18 cellular contexts compared by ENCODE assay signal in genomic region chr22:36291831-36292740, GRCh38. TPM values are rescaled to one million over a fixed set of nuclear protein-coding genes. Genes with fewer than 3 reads are reported as not detected.
A peak's percentile ranks its signal among the peaks of the same experiment; 100 is the strongest.
DNase-seq lines count a peak whose midpoint lies in the region; ATAC-seq and TF ChIP-seq lines count a peak whose summit lies in the region.
"Had no signal": no experiment of that assay in that cellular context is flagged by ENCODE, and none has a peak within 500 bp of the region (broad histone marks: within the 10 kb centered on the region; RNA-seq: fewer than 3 reads in every experiment).

No MANE protein-coding gene starts in this region.

- peaks cover 0 to 15% (median 4%) of the 10 kb centered on the region in 4 donors for H3K4me1 ChIP-seq in stomach

- H3K4me3 ChIP-seq in stomach = no peak overlapping the region
- H3K4me3 ChIP-seq: coronary artery, SK-N-MC, smooth muscle cell had no signal

- WGBS in stomach, 5 donors = 89 to 96% (median 95%) methylated on average over 26 to 29 of the region's 29 CpGs

- no peak overlapping the region for H3K4me3 Mint-ChIP-seq in activated naive CD4-positive, alpha-beta T cell treated with anti-CD3 and anti-CD28 coated beads, Interleukin-2, amount 50 U/mL, for 24 hours
- no peak overlapping the region for H3K4me3 Mint-ChIP-seq in activated T-cell treated with anti-CD3 and anti-CD28 coated beads, Interleukin-2, amount 50 U/mL, for 72 hours
- H3K4me3 Mint-ChIP-seq in stimulated activated naive B cell treated with anti-CD40 and anti-IgM and Interleukin-4, amounts not matched to agents 10 μg/mL and 1 μg/mL and 100 μg/mL, for 72 hours = no peak overlapping the region

- TF ChIP-seq EP300 in stomach (IDR thresholded peaks at IDR 0.05) = no peak

- peaks cover 31% of the 10 kb centered on the region for H3K4me1 Mint-ChIP-seq in activated naive CD4-positive, alpha-beta T cell treated with anti-CD3 and anti-CD28 coated beads, Interleukin-2, amount 50 U/mL, for 24 hours
- H3K4me1 Mint-ChIP-seq in activated T-cell treated with anti-CD3 and anti-CD28 coated beads, Interleukin-2, amount 50 U/mL, for 72 hours (ENCODE audit: low read depth) = peaks cover 21% of the 10 kb centered on the region
- H3K4me1 Mint-ChIP-seq in stimulated activated naive B cell treated with anti-CD40 and anti-IgM and Interleukin-4, amounts not matched to agents 10 μg/mL and 1 μg/mL and 100 μg/mL, for 72 hours = peaks cover 7 to 20% of the 10 kb centered on the region in 2 donors

- no peaks in the 10 kb centered on the region for H3K27me3 ChIP-seq in stomach

- no peaks in the 10 kb centered on the region for H3K27me3 Mint-ChIP-seq in activated naive CD4-positive, alpha-beta T cell treated with anti-CD3 and anti-CD28 coated beads, Interleukin-2, amount 50 U/mL, for 24 hours
- H3K27me3 Mint-ChIP-seq in activated T-cell treated with anti-CD3 and anti-CD28 coated beads, Interleukin-2, amount 50 U/mL, for 72 hours (ENCODE audit: low read depth) = no peaks in the 10 kb centered on the region
- H3K27me3 Mint-ChIP-seq in stimulated activated naive B cell treated with anti-CD40 and anti-IgM and Interleukin-4, amounts not matched to agents 10 μg/mL and 1 μg/mL and 100 μg/mL, for 72 hours = no peaks in the 10 kb centered on the region

- peak overlapping the region; percentile 87 for H3K27ac Mint-ChIP-seq in activated naive CD4-positive, alpha-beta T cell treated with anti-CD3 and anti-CD28 coated beads, Interleukin-2, amount 50 U/mL, for 24 hours
- peak overlapping the region; percentile 28 for H3K27ac Mint-ChIP-seq in activated T-cell treated with anti-CD3 and anti-CD28 coated beads, Interleukin-2, amount 50 U/mL, for 72 hours
- peak overlapping the region; percentile 53 for H3K27ac Mint-ChIP-seq in stimulated activated naive B cell treated with anti-CD40 and anti-IgM and Interleukin-4, amounts not matched to agents 10 μg/mL and 1 μg/mL and 100 μg/mL, for 72 hours

- H3K9me3 Mint-ChIP-seq in activated naive CD4-positive, alpha-beta T cell treated with anti-CD3 and anti-CD28 coated beads, Interleukin-2, amount 50 U/mL, for 24 hours = no peaks in the 10 kb centered on the region
- no peaks in the 10 kb centered on the region for H3K9me3 Mint-ChIP-seq in activated T-cell treated with anti-CD3 and anti-CD28 coated beads, Interleukin-2, amount 50 U/mL, for 72 hours
- no peaks in the 10 kb centered on the region for H3K9me3 Mint-ChIP-seq in stimulated activated naive B cell treated with anti-CD40 and anti-IgM and Interleukin-4, amounts not matched to agents 10 μg/mL and 1 μg/mL and 100 μg/mL, for 72 hours

- peaks cover 37% of the 10 kb centered on the region for H3K36me3 Mint-ChIP-seq in activated naive CD4-positive, alpha-beta T cell treated with anti-CD3 and anti-CD28 coated beads, Interleukin-2, amount 50 U/mL, for 24 hours
- H3K36me3 Mint-ChIP-seq in activated T-cell treated with anti-CD3 and anti-CD28 coated beads, Interleukin-2, amount 50 U/mL, for 72 hours (ENCODE audit: insufficient read depth in 2 of 2) = peaks cover 33 to 62% of the 10 kb centered on the region in 2 donors
- H3K36me3 Mint-ChIP-seq in stimulated activated naive B cell treated with anti-CD40 and anti-IgM and Interleukin-4, amounts not matched to agents 10 μg/mL and 1 μg/mL and 100 μg/mL, for 72 hours = peaks cover 69 to 74% of the 10 kb centered on the region in 2 donors

- H3K36me3 ChIP-seq in stomach = peaks cover 83 to 98% (median 96%) of the 10 kb centered on the region in 4 donors

- no peak for TF ChIP-seq POLR2A in stomach (IDR thresholded peaks at IDR 0.05)

- no peak for ATAC-seq in activated T-cell treated with anti-CD3 and anti-CD28 coated beads, Interleukin-2, amount 50 U/mL, for 72 hours (replicated peaks in 1 of 2)
- ATAC-seq in left lobe of liver = peak; percentile 9
- ATAC-seq in stimulated activated naive B cell treated with anti-CD40 and anti-IgM and Interleukin-4, amounts not matched to agents 10 μg/mL and 1 μg/mL and 100 μg/mL, for 72 hours (replicated peaks) = peak in 1 of 2 donors; percentile 14

- POLR2A ChIA-PET in GM10248 (lab: Yijun Ruan, JAX) = interaction anchor here (0.6 kb wide), 1 partner anchor 341 kb away, joined by 5 read pairs; no protein-coding TSS in a partner anchor

- TF ChIP-seq CTCF in stomach (IDR thresholded peaks at IDR 0.05) (no peak), GM10248 (IDR thresholded peaks at IDR 0.05; ENCODE audit: control extremely low read depth, extremely low read depth, low read depth, missing control alignments) (no peak)

- intact Hi-C loops in stomach (cut with DNase I; ENCODE audit: low total_unique reads) = no loop called here

- H3K27ac ChIP-seq in stomach = peak overlapping the region in 1 of 5 donors; percentile 16
- H3K27ac ChIP-seq: coronary artery, SK-N-MC, WERI-Rb-1 had no signal

- CTCF ChIA-PET in GM10248 (lab: Yijun Ruan, JAX) = interaction anchor here (1.1 to 4.4 kb wide), 4 partner anchors 9 to 178 kb away, joined by 4 to 26 read pairs (median 18); no protein-coding TSS in a partner anchor

- no peak for DNase-seq in activated naive CD4-positive, alpha-beta T cell treated with Interleukin-2 at 50 U/mL for 16 hours
- no peak for DNase-seq in activated T-cell treated with anti-CD3 and anti-CD28 coated beads, Interleukin-2, amount 50 U/mL, for 72 hours
- no peak for DNase-seq in left lobe of liver (ENCODE audit: low spot score)
- no peak for DNase-seq in stimulated activated naive B cell treated with anti-CD40 and anti-IgM and Interleukin-4, amounts not matched to agents 10 μg/mL and 1 μg/mL and 100 μg/mL, for 72 hours
- no peak for DNase-seq in stomach
- no peak for DNase-seq in GM10248 (ENCODE audit: extremely low spot score)
- DNase-seq in NCI-H82 (lab: John Stamatoyannopoulos, UW) = no peak
- DNase-seq: anterior cingulate cortex, Calu3, NCI-H1417, NCI-H2227 treated with DMSO at 0.1 percent for 48 hours, occipital lobe, substantia nigra, WERI-Rb-1 had no signal

- H3K9me3 ChIP-seq in stomach = no peaks in the 10 kb centered on the region

RNA-seq across cellular contexts. Expression of gene APOL1, which starts 39.2 kb away (rescaled TPM):
- 10 to 100 TPM; 32.7 to 44.5 TPM for total RNA-seq in activated T-cell treated with anti-CD3 and anti-CD28 coated beads, Interleukin-2, amount 50 U/mL, for 72 hours
- 99.8 TPM for total RNA-seq in left lobe of liver
- 10 to 100 TPM in 4 of 5 donors, 1 to 10 TPM in 1; 5.2 to 87.5 (median 38.2) TPM for total RNA-seq in stomach
- 10 to 100 TPM in 2 of 3 donors, 1 to 10 TPM in 1; 7.3 to 58.1 (median 38.9) TPM for polyA plus RNA-seq in stomach
- total RNA-seq: smooth muscle cell had no signal

RNA-seq across cellular contexts. Expression of gene APOL2, which starts 52.8 kb away (rescaled TPM):
- 10 to 100 TPM; 64.5 to 69.5 TPM for total RNA-seq in activated T-cell treated with anti-CD3 and anti-CD28 coated beads, Interleukin-2, amount 50 U/mL, for 72 hours
- total RNA-seq in left lobe of liver = 44.4 TPM
- 100 to 1,000 TPM in 1 of 5 donors, 10 to 100 TPM in 4; 11.6 to 101 (median 44.9) TPM for total RNA-seq in stomach
- polyA plus RNA-seq in stomach = 10 to 100 TPM; 18.8 to 36.9 (median 20.7) TPM

Comparison
In these comparisons a context has a peak if more than half of its experiments do, and no peak if none do; other contexts are left out.
1. H3K27ac Mint-ChIP-seq: peak in every context shown above with its lines; median percentile 87 in activated naive CD4-positive, alpha-beta T cell treated with anti-CD3 and anti-CD28 coated beads, Interleukin-2, amount 50 U/mL, for 24 hours; 53 in stimulated activated naive B cell treated with anti-CD40 and anti-IgM and Interleukin-4, amounts not matched to agents 10 μg/mL and 1 μg/mL and 100 μg/mL, for 72 hours; 28 in activated T-cell treated with anti-CD3 and anti-CD28 coated beads, Interleukin-2, amount 50 U/mL, for 72 hours.